In genomic region chr20:31822421-31823330, GRCh38 we compare ENCODE assay signal across 8 cellular contexts. TPM values are rescaled to one million over a fixed set of nuclear protein-coding genes. Genes with fewer than 3 reads are reported as not detected.
A peak's percentile ranks its signal among the peaks of the same experiment; 100 is the strongest.
DNase-seq lines count a peak whose midpoint lies in the region; ATAC-seq and TF ChIP-seq lines count a peak whose summit lies in the region.

No MANE protein-coding gene starts in this region.

- no peak overlapping the region for H3K4me3 ChIP-seq in DND-41 (ENCODE audit: low read depth in 1 of 2, low read length in 2 of 2)
- H3K4me3 ChIP-seq in liver (ENCODE audit: low read depth in 1 of 3, low read length in 3 of 3) = peak overlapping the region in 1 of 3 donors; percentile 18

- H3K4me1 ChIP-seq in DND-41 (ENCODE audit: insufficient read depth, low read length) (peaks cover 9% of the 10 kb centered on the region), liver (ENCODE audit: control insufficient read depth in 4 of 4, insufficient read depth in 4 of 4, low read length in 3 of 4) (peaks cover 0 to 10% (median 2%) of the 10 kb centered on the region in 4 donors)

- H3K9ac ChIP-seq in DND-41 (ENCODE audit: low read depth, low read length) = no peak overlapping the region
- H3K9ac ChIP-seq in liver (ENCODE audit: low read depth in 1 of 2, low read length in 2 of 2) = no peak overlapping the region

- H4K20me1 ChIP-seq in DND-41 (ENCODE audit: insufficient read depth, low read length) = no peaks in the 10 kb centered on the region

- peak; percentile 91 for ATAC-seq in DND-41 (ENCODE audit: insufficient read depth, low read depth)
- peak; percentile 71 for ATAC-seq in HG02798 (IDR thresholded peaks at IDR 0.05; ENCODE audit: poor library complexity, unreplicated experiment)
- no peak for ATAC-seq in HG03442 (IDR thresholded peaks at IDR 0.05; ENCODE audit: unreplicated experiment)

- DNase-seq in DND-41 (peak; percentile 73), NCI-H2227 treated with DMSO at 0.1 percent for 48 hours (lab: John Stamatoyannopoulos, UW) (peak; percentile 84), cerebellar cortex (ENCODE audit: low spot score) (peak; percentile 79)
- peak; percentile 64 to 68 for DNase-seq in activated CD4-positive, alpha-beta T cell treated with anti-CD3 and anti-CD28 coated beads for 24 hours (ENCODE audit: low read depth in 2 of 2)
- peak; percentile 12 to 76 (median 55) for DNase-seq in stimulated activated CD4-positive, alpha-beta T cell treated with anti-CD3 and anti-CD28 coated beads, TNF-alpha, amount 100 ng/mL, for 1 hour (ENCODE audit: low read depth in 3 of 3, low spot score in 1 of 3)

- no peaks in the 10 kb centered on the region for H3K79me2 ChIP-seq in DND-41 (ENCODE audit: insufficient read depth, low read length)

- H3K27ac ChIP-seq in DND-41 (ENCODE audit: low read length) = no peak overlapping the region
- no peak overlapping the region for H3K27ac ChIP-seq in liver (ENCODE audit: low read depth in 1 of 2, low read length in 2 of 2)

- peak; percentile 93 to 95 for TF ChIP-seq RAD21 in liver (IDR thresholded peaks at IDR 0.05)

- H3K27me3 ChIP-seq in DND-41 (ENCODE audit: insufficient read depth, low read length, poor library complexity) (no peaks in the 10 kb centered on the region), liver (ENCODE audit: control insufficient read depth in 4 of 4, insufficient read depth in 4 of 4, low read length in 3 of 4) (no peaks in the 10 kb centered on the region)

- 6% methylated on average over 29 of the region's 29 CpGs for WGBS in liver

- H3K4me2 ChIP-seq in DND-41 (ENCODE audit: insufficient read depth, low read length) = peak overlapping the region; percentile 48

- TF ChIP-seq CTCF in DND-41 (IDR thresholded peaks at IDR 0.05; ENCODE audit: borderline replicate concordance, extremely low read depth, low read length, poor library complexity, severe bottlenecking) (peak; percentile 100), liver (IDR thresholded peaks at IDR 0.05; ENCODE audit: low read depth, low read length, missing input control) (peak; percentile 97)

- H3K9me3 ChIP-seq in DND-41 (ENCODE audit: insufficient read depth, low read length, severe bottlenecking) = no peaks in the 10 kb centered on the region
- H3K9me3 ChIP-seq in liver (ENCODE audit: control insufficient read depth in 4 of 4, low read length in 3 of 4) = no peaks in the 10 kb centered on the region

- no peak overlapping the region; the same call in 1 of the 2 replicates for H2AFZ ChIP-seq in DND-41 (ENCODE audit: low read depth, low read length)

- H3K36me3 ChIP-seq in DND-41 (ENCODE audit: insufficient read depth, low read length) (no peaks in the 10 kb centered on the region), liver (ENCODE audit: control insufficient read depth in 4 of 4, insufficient read depth in 3 of 4, low read depth in 1 of 4, low read length in 3 of 4) (no peaks in the 10 kb centered on the region)

TF ChIP-seq in liver, 16 proteins besides CTCF, POLR2A, EP300 and RAD21:
- TF ChIP-seq GABPA (IDR thresholded peaks at IDR 0.05 in 1 of 2, conservative IDR thresholded peaks at IDR 0.05 in 1 of 2) (no peak), FOXA1 (IDR thresholded peaks at IDR 0.05) (no peak), HNF4A (conservative IDR thresholded peaks at IDR 0.05) (no peak), JUND (IDR thresholded peaks at IDR 0.05) (no peak), ZBTB33 (IDR thresholded peaks at IDR 0.05) (no peak), ATF3 (IDR thresholded peaks at IDR 0.05) (no peak), SP1 (IDR thresholded peaks at IDR 0.05) (no peak), FOXA2 (IDR thresholded peaks at IDR 0.05) (no peak), MAX (IDR thresholded peaks at IDR 0.05) (no peak), REST (IDR thresholded peaks at IDR 0.05) (no peak), RXRA (IDR thresholded peaks at IDR 0.05) (no peak), HNF4G (IDR thresholded peaks at IDR 0.05) (no peak)

RNA-seq across cellular contexts. Expression of gene MYLK2, which starts 3.5 kb away (rescaled TPM):
- total RNA-seq in liver = under 1 TPM in 1 of 2 donors, not detected in 1; 0.19 TPM
- under 1 TPM in 1 of 2 donors, not detected in 1; 0.08 TPM for polyA plus RNA-seq in liver

RNA-seq across cellular contexts. Expression of gene FOXS1, which starts 22.7 kb away (rescaled TPM):
- under 1 TPM; 0.25 to 0.51 TPM for total RNA-seq in liver
- under 1 TPM; 0.21 to 0.31 TPM for polyA plus RNA-seq in liver

RNA-seq across cellular contexts. Expression of gene DUSP15, which starts 47.7 kb away (rescaled TPM):
- total RNA-seq in liver = under 1 TPM; 0.42 to 0.61 TPM
- polyA plus RNA-seq in liver = under 1 TPM in 1 of 2 donors, not detected in 1; 0.35 TPM

RNA-seq across cellular contexts. Expression of gene TTLL9, which starts 47.8 kb away (rescaled TPM):
- total RNA-seq in liver = under 1 TPM in 1 of 2 donors, not detected in 1; 0.08 TPM
- polyA plus RNA-seq in liver = under 1 TPM in 1 of 2 donors, not detected in 1; 0.06 TPM
